15 cellular contexts compared by ENCODE assay signal in the genomic region with DNA sequence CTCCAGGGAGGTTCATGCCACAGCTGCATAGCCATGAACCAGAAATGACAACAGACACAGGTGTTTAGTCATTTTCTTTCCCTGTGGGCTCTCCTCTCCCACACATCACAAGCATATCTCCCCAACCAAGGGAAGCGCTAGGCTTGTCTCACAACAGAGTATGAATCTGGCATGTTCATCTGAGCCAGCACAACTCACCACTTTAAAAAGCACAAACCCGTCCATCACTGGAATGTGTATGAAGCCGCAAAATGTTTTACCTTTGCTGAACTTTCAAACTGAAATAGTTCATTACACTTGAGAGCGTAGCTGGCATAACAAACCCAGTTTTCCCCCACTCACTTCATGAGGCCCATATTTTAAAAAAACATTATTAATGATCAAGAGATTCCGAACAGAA. TPM values are rescaled to one million over a fixed set of nuclear protein-coding genes. Genes with fewer than 3 reads are reported as not detected.
DNase-seq lines count a peak whose midpoint lies in the region; ATAC-seq, FAIRE-seq and TF ChIP-seq lines count a peak whose summit lies in the region.
"Had no signal": no experiment of that assay in that cellular context is flagged by ENCODE, and none has a peak within 500 bp of the region (broad histone marks: within the 10 kb centered on the region; RNA-seq: fewer than 3 reads in every experiment).

No MANE protein-coding gene starts in this region.

- H3K27ac ChIP-seq in HepG2 (ENCODE audit: extremely low read length, insufficient read depth, low read length) (no peak overlapping the region), right lobe of liver (no peak overlapping the region), right cardiac atrium (ENCODE audit: low read length) (peak overlapping the region; percentile 55), trophoblast cell (ENCODE audit: low read depth, low read length) (no peak overlapping the region)

- no peak for FAIRE-seq in HepG2 (lab: Jason Lieb, UNC)

- no peaks in the 10 kb centered on the region for H3K9me3 ChIP-seq in HepG2 (ENCODE audit: low read length)
- H3K9me3 ChIP-seq in right lobe of liver = no peaks in the 10 kb centered on the region
- H3K9me3 ChIP-seq in right cardiac atrium (ENCODE audit: control insufficient read depth, low read length) = no peaks in the 10 kb centered on the region
- H3K9me3 ChIP-seq in trophoblast cell (ENCODE audit: insufficient read depth, low read depth, low read length) = no peaks in the 10 kb centered on the region
- H3K9me3 ChIP-seq: Caco-2 had no signal

- H2AFZ ChIP-seq in HepG2 (ENCODE audit: low read length) (no peak overlapping the region), trophoblast cell (ENCODE audit: insufficient read depth, low read length, poor library complexity) (no peak overlapping the region)

- H3K9ac ChIP-seq in HepG2 (ENCODE audit: insufficient read depth, low read depth, low read length) (no peak overlapping the region), trophoblast cell (ENCODE audit: low read length) (no peak overlapping the region)

- DNase-seq in HepG2 (ENCODE audit: low spot score) (no peak), right lobe of liver (no peak), right cardiac atrium (no peak), trophoblast cell (peak; percentile 21 to 26), NCI-H2081 treated with DMSO at 0.1 percent for 48 hours (lab: John Stamatoyannopoulos, UW) (no peak), GM03348 (ENCODE audit: low spot score) (no peak), SKM-1 (lab: John Stamatoyannopoulos, UW; ENCODE audit: unreplicated experiment) (no peak)
- DNase-seq: Caco-2; cortex of kidney; GF-D8; NCI-H1092; NCI-H446 treated with DMSO at 0.1 percent for 48 hours; stimulated activated CD4-positive, alpha-beta T cell treated with anti-CD3 and anti-CD28 coated beads, Interleukin-4, amount 100 ng/mL, for 24 hours had no signal

- H2AK5ac ChIP-seq in trophoblast cell (ENCODE audit: low read length) = no peak overlapping the region

- H3K36me3 ChIP-seq in HepG2 (replicated peaks in 1 of 2; ENCODE audit: control insufficient read depth in 1 of 2, insufficient read depth in 2 of 2, low read length in 2 of 2) (no peaks in the 10 kb centered on the region), right lobe of liver (no peaks in the 10 kb centered on the region), trophoblast cell (ENCODE audit: control insufficient read depth in 1 of 2, insufficient read depth in 2 of 2, low read length in 2 of 2) (no peaks in the 10 kb centered on the region)

- H3K4me1 ChIP-seq in HepG2 (ENCODE audit: insufficient read depth, low read length) (peaks cover 13% of the 10 kb centered on the region), right lobe of liver (no peaks in the 10 kb centered on the region), right cardiac atrium (ENCODE audit: control insufficient read depth, insufficient read depth, low read length) (peaks cover 31% of the 10 kb centered on the region), trophoblast cell (ENCODE audit: control insufficient read depth in 1 of 2, insufficient read depth in 2 of 2, low read length in 2 of 2) (peaks cover 5 to 15% of the 10 kb centered on the region in 2 experiments)

- no peak for ATAC-seq in HepG2
- ATAC-seq in right lobe of liver = no peak
- ATAC-seq in right cardiac atrium = peak; percentile 7 to 37
- no peak for ATAC-seq in HG02938 (IDR thresholded peaks at IDR 0.05; ENCODE audit: unreplicated experiment)
- ATAC-seq: stimulated activated effector memory CD8-positive, alpha-beta T cell treated with anti-CD3 and anti-CD28 coated beads, Interleukin-12 subunit alpha, Interleukin-12 subunit beta, amount 100 ng/mL, for 72 hours had no signal

- H4K20me1 ChIP-seq in HepG2 (ENCODE audit: insufficient read depth, low read length) = no peaks in the 10 kb centered on the region

- H3K79me2 ChIP-seq in HepG2 (ENCODE audit: insufficient read depth, low read length) (no peaks in the 10 kb centered on the region), trophoblast cell (ENCODE audit: control insufficient read depth, insufficient read depth, low read length, poor library complexity) (no peaks in the 10 kb centered on the region)

- in situ Hi-C loops in HepG2 (cut with HindIII; ENCODE audit: extremely low pct_ligation_motif_present, low pct_unique_long_range_greater_than_20kb) = no loop called here

- H3K4ac ChIP-seq in trophoblast cell (ENCODE audit: low read depth, low read length) = no peak overlapping the region

- H4K12ac ChIP-seq in trophoblast cell (ENCODE audit: low read depth, low read length) = no peak overlapping the region

- H3K4me2 ChIP-seq in HepG2 (ENCODE audit: low read depth, low read length) = no peak overlapping the region
- H3K4me2 ChIP-seq in trophoblast cell (ENCODE audit: low read length) = no peak overlapping the region

- no peaks in the 10 kb centered on the region for H3K79me1 ChIP-seq in trophoblast cell (ENCODE audit: low read length)

- H3K4me3 ChIP-seq in HepG2 (replicated peaks in 1 of 3; ENCODE audit: insufficient read depth in 1 of 3, low read depth in 2 of 3, low read length in 3 of 3) (no peak overlapping the region), right lobe of liver (no peak overlapping the region), right cardiac atrium (ENCODE audit: low read length) (no peak overlapping the region), trophoblast cell (ENCODE audit: low read depth, low read length) (no peak overlapping the region)

- TF ChIP-seq CTCF in HepG2 (CRISPR knock-in tag; IDR thresholded peaks at IDR 0.05) = no peak
- TF ChIP-seq CTCF in right lobe of liver (IDR thresholded peaks at IDR 0.05) = no peak

- POLR2A ChIA-PET in HepG2 (lab: Yijun Ruan, JAX) = no interaction called here

- no peak overlapping the region for H2BK12ac ChIP-seq in trophoblast cell (ENCODE audit: low read length)

- no peak overlapping the region for H3K14ac ChIP-seq in trophoblast cell (ENCODE audit: low read length)

- no peak overlapping the region for H2BK120ac ChIP-seq in trophoblast cell (ENCODE audit: insufficient read depth, low read length, poor library complexity)

- CTCF ChIA-PET in HepG2 (lab: Yijun Ruan, JAX; ENCODE audit: low intra/inter-chr PET ratio, low total read pairs) = no interaction called here

- no peak overlapping the region for H3K18ac ChIP-seq in trophoblast cell (ENCODE audit: low read length)

- H4K91ac ChIP-seq in trophoblast cell (ENCODE audit: low read depth, low read length) = no peak overlapping the region

- TF ChIP-seq POLR2A in HepG2 (IDR thresholded peaks at IDR 0.05; ENCODE audit: insufficient read depth in 1 of 2, low read depth in 2 of 2, low read length in 2 of 2) (no peak), right lobe of liver (IDR thresholded peaks at IDR 0.05) (no peak)

- 40% methylated on average over 5 of the region's 5 CpGs for WGBS in HepG2 (ENCODE audit: low lambda C conversion rate)
- 60% methylated on average over 5 of the region's 5 CpGs for WGBS in right lobe of liver (ENCODE audit: insufficient coverage, low coverage, low lambda C conversion rate, missing lambda C conversion rate)
- WGBS in right cardiac atrium = 45% methylated on average over 5 of the region's 5 CpGs
- WGBS in trophoblast cell (ENCODE audit: extremely low coverage, insufficient coverage, insufficient read length) = no CpG with 5 or more reads among the region's 5 CpGs

- TF ChIP-seq RAD21 in HepG2 (CRISPR knock-in tag; IDR thresholded peaks at IDR 0.05) = no peak

- no peak overlapping the region for H2BK5ac ChIP-seq in trophoblast cell (ENCODE audit: low read depth, low read length, poor library complexity)

- BruUV-seq in HepG2 (replicated peaks; lab: Mats Ljungman, UMichigan) = no TSS peak

- H3K27me3 ChIP-seq in HepG2 (ENCODE audit: control insufficient read depth in 1 of 2, insufficient read depth in 2 of 2, low read length in 2 of 2) = peaks cover 0 to 7% of the 10 kb centered on the region in 2 experiments; a peak in 4 of 5 replicates
- H3K27me3 ChIP-seq in right lobe of liver = no peaks in the 10 kb centered on the region
- H3K27me3 ChIP-seq in right cardiac atrium (ENCODE audit: control insufficient read depth, insufficient read depth) = no peaks in the 10 kb centered on the region
- no peaks in the 10 kb centered on the region for H3K27me3 ChIP-seq in trophoblast cell (ENCODE audit: insufficient read depth, low read length)

- no peak overlapping the region for H4K8ac ChIP-seq in trophoblast cell (ENCODE audit: low read depth, low read length)

- intact Hi-C loops in HepG2 (cut with micrococcal nuclease; ENCODE audit: unreplicated experiment) = no loop called here
- intact Hi-C loops in right lobe of liver (cut with DNase I) = no loop called here
- intact Hi-C loops in right cardiac atrium (cut with DNase I) = no loop called here

- TF ChIP-seq EP300 in HepG2 (IDR thresholded peaks at IDR 0.05; ENCODE audit: low read depth in 2 of 2, low read length in 2 of 2) (no peak), HepG2 (CRISPR knock-in tag; IDR thresholded peaks at IDR 0.05; ENCODE audit: borderline replicate concordance) (no peak)

- H3K23ac ChIP-seq in trophoblast cell (ENCODE audit: low read length) = no peak overlapping the region

RNA-seq across cellular contexts. Expression of a gene that starts 15.9 kb away (rescaled TPM):
- total RNA-seq in HepG2 (2016; rRNA removed; fragmentation: Illumina TruSeq; extraction: Trizol) (not detected in 2 replicates), right lobe of liver (10 to 100 TPM in 1 of 6 experiments, 1 to 10 TPM in 5; 1.7 to 12.9 (median 4.5) TPM), right cardiac atrium (10 to 100 TPM; 22.5 to 38.1 (median 29.2) TPM)
- total RNA-seq in HepG2 (2016; cell fraction: cytosol; rRNA removed; fragmentation: Illumina TruSeq; extraction: Trizol; ENCODE audit: low read depth) = not detected in 2 replicates
- 0.02 TPM in 1 of 2 replicates, not detected in the other for total RNA-seq in HepG2 (2016; cell fraction: insoluble cytoplasmic fraction; rRNA removed; fragmentation: Illumina TruSeq; extraction: Trizol)
- total RNA-seq in HepG2 (2016; cell fraction: membrane; rRNA removed; fragmentation: Illumina TruSeq; extraction: Trizol) = not detected in 2 replicates
- total RNA-seq in HepG2 (2016; cell fraction: nucleus; rRNA removed; fragmentation: Illumina TruSeq; extraction: Trizol) = not detected in 2 replicates
- polyA plus RNA-seq in HepG2 (2011; rRNA removed) (0.11 TPM in 1 of 2 replicates, not detected in the other), right cardiac atrium (18.9 TPM)
- not detected in 2 replicates for polyA plus RNA-seq in HepG2 (2011; cell fraction: cytosol; rRNA removed)
- polyA plus RNA-seq in HepG2 (2011; cell fraction: nucleus; rRNA removed) = 0.05 TPM in 1 of 2 replicates, not detected in the other
- 0.20 TPM in 1 of 2 replicates, not detected in the other for polyA plus RNA-seq in HepG2 (2012)
- not detected in 2 replicates for polyA plus RNA-seq in HepG2 (2016; cell fraction: cytosol; fragmentation: Illumina TruSeq; extraction: Trizol; ENCODE audit: low read depth)
- not detected in 2 replicates for polyA plus RNA-seq in HepG2 (2016; cell fraction: insoluble cytoplasmic fraction; fragmentation: Illumina TruSeq; extraction: Trizol; ENCODE audit: low read depth)
- polyA plus RNA-seq in HepG2 (2016; cell fraction: membrane; fragmentation: Illumina TruSeq; extraction: Trizol; ENCODE audit: low read depth) = not detected in 2 replicates
- polyA plus RNA-seq in HepG2 (2016; cell fraction: nucleus; fragmentation: Illumina TruSeq; extraction: Trizol; ENCODE audit: insufficient read depth, low read depth) = not detected in 2 replicates
- 0.10 and 7.0 TPM in 2 replicates for polyA minus RNA-seq in HepG2 (2011; rRNA and poly(A)+ RNA removed; ENCODE audit: low replicate concordance)
- not detected in 2 replicates for polyA minus RNA-seq in HepG2 (2011; cell fraction: cytosol; rRNA and poly(A)+ RNA removed)
- polyA minus RNA-seq in HepG2 (2011; cell fraction: nucleus; rRNA and poly(A)+ RNA removed) = not detected in 2 replicates
- 15.5 and 16.5 TPM in 2 replicates for polyA plus RNA-seq in trophoblast cell (2013)

Comparison
In these comparisons a context has a peak if more than half of its experiments do, and no peak if none do; other contexts are left out.
1. ATAC-seq: peak in right cardiac atrium (2 of 2); none in HepG2 (single experiment), right lobe of liver (0 of 4) and HG02938 (single experiment).
2. DNase-seq: peak in trophoblast cell (2 of 2); none in HepG2 (single experiment), right lobe of liver (0 of 3), right cardiac atrium (0 of 3), NCI-H2081 treated with DMSO at 0.1 percent for 48 hours (single experiment), GM03348 (single experiment) and SKM-1 (single experiment).